ENCODE assay signal across 13 cellular contexts in the genomic region with DNA sequence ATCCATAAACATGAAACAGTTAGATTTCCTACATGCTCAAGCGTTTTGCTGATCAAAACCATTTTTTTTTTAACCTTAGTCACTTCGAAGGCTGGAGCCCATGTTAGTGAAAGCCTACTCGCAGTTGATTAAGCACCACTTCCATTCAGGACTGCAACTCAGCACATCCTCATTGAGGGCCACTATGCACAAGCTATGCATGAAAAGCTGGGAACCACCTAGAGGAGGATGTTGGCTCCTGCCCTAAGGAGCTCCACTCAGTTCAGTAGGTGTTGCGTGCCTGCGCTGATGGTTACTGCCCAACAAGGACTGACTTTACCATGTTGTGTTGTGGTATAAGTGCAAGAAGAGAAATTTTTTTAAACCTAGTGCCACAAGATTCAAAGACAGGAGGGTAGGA.
DNase-seq lines count a peak whose midpoint lies in the region; ATAC-seq and TF ChIP-seq lines count a peak whose summit lies in the region.
"Had no signal": no experiment of that assay in that cellular context is flagged by ENCODE, and none has a peak within 500 bp of the region (broad histone marks: within the 10 kb centered on the region; RNA-seq: fewer than 3 reads in every experiment).

No MANE protein-coding gene starts in this region.

- H3K4me2 ChIP-seq in osteoblast (ENCODE audit: insufficient read depth, low read length), result no peak overlapping the region
- no peak overlapping the region for H3K4me2 ChIP-seq in GM23248 (ENCODE audit: unreplicated experiment)

- H3K4me1 ChIP-seq in heart right ventricle (peaks cover 0 to 16% (median 0%) of the 10 kb centered on the region in 9 donors), osteoblast (ENCODE audit: insufficient read depth, low read length) (no peaks in the 10 kb centered on the region), GM23248 (ENCODE audit: insufficient read depth) (no peaks in the 10 kb centered on the region)

- DNase-seq in heart right ventricle (no peak), left cardiac atrium (no peak), cerebellar cortex (ENCODE audit: low spot score) (peak; percentile 49), osteoblast (ENCODE audit: insufficient read length, low spot score, missing footprints) (peak; percentile 23), GM23248 (no peak), HT-29 (ENCODE audit: low spot score) (no peak), NCI-H510A treated with DMSO at 0.1 percent for 48 hours (lab: John Stamatoyannopoulos, UW) (no peak)
- no peak for DNase-seq in activated naive CD8-positive, alpha-beta T cell treated with anti-CD3 and anti-CD28 coated beads, Interleukin-2, amount 50 U/mL, for 24 hours
- DNase-seq: NCI-H1048, NCI-H146, NCI-H748 treated with DMSO at 0.1 percent for 48 hours had no signal

- H3F3A ChIP-seq in GM23248 (ENCODE audit: insufficient read depth), result no peaks in the 10 kb centered on the region

- H3K4me3 ChIP-seq in heart right ventricle (no peak overlapping the region), osteoblast (ENCODE audit: insufficient read depth, low read length) (no peak overlapping the region), GM23248 (no peak overlapping the region)

- H3K27me3 ChIP-seq in heart right ventricle (no peaks in the 10 kb centered on the region), osteoblast (ENCODE audit: insufficient read depth, low read length) (no peaks in the 10 kb centered on the region), GM23248 (replicated peaks; ENCODE audit: insufficient read depth) (no peaks in the 10 kb centered on the region)

- H3K36me3 Mint-ChIP-seq in activated naive CD8-positive, alpha-beta T cell treated with anti-CD3 and anti-CD28 coated beads, Interleukin-2, amount 50 U/mL, for 24 hours (ENCODE audit: low read depth), result peaks cover 10% of the 10 kb centered on the region

- ATAC-seq in heart right ventricle (peak in 6 of 8 donors; percentile 31 to 65 (median 46)), left cardiac atrium (no peak)
- no peak for ATAC-seq in activated naive CD8-positive, alpha-beta T cell treated with anti-CD3 and anti-CD28 coated beads, Interleukin-2, amount 50 U/mL, for 24 hours
- ATAC-seq: SK-N-SH treated with all-trans-retinoic acid at 6 μM for 48 hours had no signal

- no peaks in the 10 kb centered on the region for H3K27me3 Mint-ChIP-seq in activated naive CD8-positive, alpha-beta T cell treated with anti-CD3 and anti-CD28 coated beads, Interleukin-2, amount 50 U/mL, for 24 hours

- TF ChIP-seq CTCF in heart right ventricle (IDR thresholded peaks at IDR 0.05), result no peak
- no peak for TF ChIP-seq CTCF in osteoblast (IDR thresholded peaks at IDR 0.05; ENCODE audit: extremely low read depth, low read depth, low read length)

- no peak overlapping the region for H2AFZ ChIP-seq in osteoblast (ENCODE audit: low read length)
- H2AFZ ChIP-seq in GM23248, result no peak overlapping the region

- H4K20me1 ChIP-seq in osteoblast (ENCODE audit: insufficient read depth, low read length) (no peaks in the 10 kb centered on the region), GM23248 (ENCODE audit: insufficient read depth) (no peaks in the 10 kb centered on the region)

- H3K9me3 Mint-ChIP-seq in activated naive CD8-positive, alpha-beta T cell treated with anti-CD3 and anti-CD28 coated beads, Interleukin-2, amount 50 U/mL, for 24 hours, result peaks cover 6% of the 10 kb centered on the region

- H3K4me1 Mint-ChIP-seq in activated naive CD8-positive, alpha-beta T cell treated with anti-CD3 and anti-CD28 coated beads, Interleukin-2, amount 50 U/mL, for 24 hours, result no peaks in the 10 kb centered on the region

- H3K27ac Mint-ChIP-seq in activated naive CD8-positive, alpha-beta T cell treated with anti-CD3 and anti-CD28 coated beads, Interleukin-2, amount 50 U/mL, for 24 hours, result no peak overlapping the region

- intact Hi-C loops in heart right ventricle (cut with DNase I) (no loop called here), left cardiac atrium (cut with DNase I) (no loop called here)

- no peaks in the 10 kb centered on the region for H3K9me2 ChIP-seq in GM23248 (ENCODE audit: insufficient read depth)

- in situ Hi-C loops in GM23248 (cut with MboI), result no loop called here

- no peak overlapping the region for H3K4me3 Mint-ChIP-seq in activated naive CD8-positive, alpha-beta T cell treated with anti-CD3 and anti-CD28 coated beads, Interleukin-2, amount 50 U/mL, for 24 hours

- H3K79me2 ChIP-seq in osteoblast (ENCODE audit: insufficient read depth, low read length), result no peaks in the 10 kb centered on the region
- no peaks in the 10 kb centered on the region for H3K79me2 ChIP-seq in GM23248 (ENCODE audit: insufficient read depth)

- H3K27ac ChIP-seq in heart right ventricle (peak overlapping the region in 5 of 10 donors; percentile 32 to 64 (median 49)), osteoblast (ENCODE audit: low read depth, low read length) (no peak overlapping the region), GM23248 (no peak overlapping the region)
- H3K27ac ChIP-seq: C4-2B had no signal

- H3K9ac ChIP-seq in GM23248, result no peak overlapping the region

- H3K9me3 ChIP-seq in heart right ventricle, result no peaks in the 10 kb centered on the region
- no peaks in the 10 kb centered on the region for H3K9me3 ChIP-seq in osteoblast (ENCODE audit: low read depth, low read length)
- H3K9me3 ChIP-seq in GM23248 (ENCODE audit: low read depth), result no peaks in the 10 kb centered on the region

- peaks cover 0 to 3% (median 0%) of the 10 kb centered on the region in 9 donors for H3K36me3 ChIP-seq in heart right ventricle
- H3K36me3 ChIP-seq in osteoblast (ENCODE audit: insufficient read depth, low read length), result no peaks in the 10 kb centered on the region
- no peaks in the 10 kb centered on the region for H3K36me3 ChIP-seq in GM23248 (ENCODE audit: low read depth)

- WGBS in heart right ventricle, 2 donors, result 93 to 95% methylated on average over 5 of the region's 5 CpGs
- WGBS in GM23248 (ENCODE audit: low coverage in 1 of 2, low lambda C conversion rate in 2 of 2, missing lambda C conversion rate in 2 of 2), 2 experiments, result 70 to 71% methylated on average over 5 of the region's 5 CpGs

Comparison
In these comparisons a context has a peak if more than half of its experiments do, and no peak if none do; other contexts are left out.
1. ATAC-seq: peak in heart right ventricle (6 of 8); none in left cardiac atrium (0 of 2) and activated naive CD8-positive, alpha-beta T cell treated with anti-CD3 and anti-CD28 coated beads, Interleukin-2, amount 50 U/mL, for 24 hours (single experiment).
2. DNase-seq: peak in cerebellar cortex (single experiment) and osteoblast (single experiment); none in heart right ventricle (0 of 2), left cardiac atrium (single experiment), GM23248 (single experiment), activated naive CD8-positive, alpha-beta T cell treated with anti-CD3 and anti-CD28 coated beads, Interleukin-2, amount 50 U/mL, for 24 hours (single experiment), HT-29 (single experiment) and NCI-H510A treated with DMSO at 0.1 percent for 48 hours (single experiment).